ENCODE assay signal across 26 cellular contexts in the genomic region with DNA sequence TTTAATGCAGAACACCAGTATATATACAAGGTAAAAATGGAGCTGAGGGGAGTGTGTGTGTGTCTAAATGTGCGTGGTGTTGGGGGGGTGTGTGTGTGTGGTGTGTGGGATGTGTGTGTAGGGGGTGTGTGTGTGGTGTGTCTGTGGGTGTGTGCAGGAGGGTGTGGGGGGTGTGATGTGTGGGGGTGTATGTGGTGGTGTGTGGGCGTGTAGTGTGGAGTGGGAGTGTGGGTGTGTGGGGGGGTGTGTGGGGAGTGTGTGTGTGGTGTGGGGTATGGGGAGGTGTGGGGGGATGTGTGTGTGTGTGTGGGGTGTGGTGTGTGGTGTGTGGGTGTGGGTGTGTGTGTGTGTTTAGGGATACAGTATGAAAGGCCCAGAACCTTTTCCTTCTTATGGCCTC.
"Had no signal": no experiment of that assay in that cellular context is flagged by ENCODE, and none has a peak within 500 bp of the region (broad histone marks: within the 10 kb centered on the region; RNA-seq: fewer than 3 reads in every experiment).

No MANE protein-coding gene starts in this region.

- H3K4me3 Mint-ChIP-seq: activated B cell treated with CpG ODN at 0.5 μM for 24 hours; activated CD4-positive, alpha-beta memory T cell treated with anti-CD3 and anti-CD28 coated beads for 36 hours; activated CD4-positive, alpha-beta T cell treated with anti-CD3 and anti-CD28 coated beads for 36 hours; activated naive CD8-positive, alpha-beta T cell treated with anti-CD3 and anti-CD28 coated beads for 36 hours; activated T-cell treated with anti-CD3 and anti-CD28 coated beads, Interleukin-2, amount 50 U/mL, for 72 hours; natural killer cell treated with Interleukin-12 subunit alpha and Interleukin-12 subunit beta and Interleukin-15 and Interleukin-18, amount 100 ng/mL, for 72 hours; stimulated activated naive CD8-positive, alpha-beta T cell treated with anti-CD3 and anti-CD28 coated beads, Interleukin-15, Interleukin-2, amounts not matched to agents 100 ng/mL and 50 ng/mL, for 24 hours; type B pancreatic cell had no signal

- H3K9me3 ChIP-seq: ascending aorta, colonic mucosa, esophagus squamous epithelium, left lung, lower lobe of right lung, mucosa of descending colon, vagina had no signal

- H3K27me3 Mint-ChIP-seq: activated B cell treated with CpG ODN at 0.5 μM for 24 hours; activated CD4-positive, alpha-beta memory T cell treated with anti-CD3 and anti-CD28 coated beads for 36 hours; activated CD4-positive, alpha-beta T cell treated with anti-CD3 and anti-CD28 coated beads for 36 hours; activated naive CD8-positive, alpha-beta T cell treated with anti-CD3 and anti-CD28 coated beads for 36 hours; brain; natural killer cell treated with Interleukin-12 subunit alpha and Interleukin-12 subunit beta and Interleukin-15 and Interleukin-18, amount 100 ng/mL, for 72 hours; stimulated activated naive CD8-positive, alpha-beta T cell treated with anti-CD3 and anti-CD28 coated beads, Interleukin-15, Interleukin-2, amounts not matched to agents 100 ng/mL and 50 ng/mL, for 24 hours; type B pancreatic cell had no signal

- H3K36me3 ChIP-seq: ascending aorta, cardiac muscle cell, colonic mucosa, esophagus squamous epithelium, left lung, lower lobe of right lung, vagina had no signal

- H3K27me3 ChIP-seq: ascending aorta, cardiac muscle cell, colonic mucosa, esophagus squamous epithelium, left lung, vagina had no signal

- FAIRE-seq: endometrium, islet of Langerhans had no signal

- ATAC-seq: activated CD4-positive, alpha-beta T cell treated with anti-CD3 and anti-CD28 coated beads for 36 hours; activated T-cell treated with anti-CD3 and anti-CD28 coated beads, Interleukin-2, amount 50 U/mL, for 72 hours; left lung; mucosa of descending colon; natural killer cell treated with Interleukin-12 subunit alpha and Interleukin-12 subunit beta and Interleukin-15 and Interleukin-18, amount 100 ng/mL, for 72 hours had no signal

- H3K9me3 Mint-ChIP-seq: activated B cell treated with CpG ODN at 0.5 μM for 24 hours; activated CD4-positive, alpha-beta memory T cell treated with anti-CD3 and anti-CD28 coated beads for 36 hours; activated naive CD8-positive, alpha-beta T cell treated with anti-CD3 and anti-CD28 coated beads for 36 hours; activated T-cell treated with anti-CD3 and anti-CD28 coated beads, Interleukin-2, amount 50 U/mL, for 72 hours; brain; natural killer cell treated with Interleukin-12 subunit alpha and Interleukin-12 subunit beta and Interleukin-15 and Interleukin-18, amount 100 ng/mL, for 72 hours; stimulated activated naive CD8-positive, alpha-beta T cell treated with anti-CD3 and anti-CD28 coated beads, Interleukin-15, Interleukin-2, amounts not matched to agents 100 ng/mL and 50 ng/mL, for 24 hours; type B pancreatic cell had no signal

- DNase-seq: activated B cell treated with CpG ODN at 0.5 μM for 24 hours; activated CD4-positive, alpha-beta memory T cell treated with anti-CD3 and anti-CD28 coated beads for 36 hours; activated CD4-positive, alpha-beta T cell treated with anti-CD3 and anti-CD28 coated beads for 36 hours; activated naive CD4-positive, alpha-beta T cell treated with Interleukin-2 at 50 U/mL for 16 hours; activated naive CD8-positive, alpha-beta T cell treated with anti-CD3 and anti-CD28 coated beads for 36 hours; activated T-cell treated with anti-CD3 and anti-CD28 coated beads, Interleukin-2, amount 50 U/mL, for 72 hours; cerebellar nuclear complex; colonic mucosa; effector CD8-positive, alpha-beta T cell; esophagus squamous epithelium; foreskin melanocyte; left lung; lower lobe of right lung; mucosa of descending colon; right cardiac atrium; substantia nigra had no signal

- H3K4me1 ChIP-seq: ascending aorta, colonic mucosa had no signal

- H3K27ac ChIP-seq: ascending aorta, cardiac muscle cell, colonic mucosa, epithelial cell of prostate, esophagus squamous epithelium, left lung, lower lobe of right lung, vagina had no signal

- H3K36me3 Mint-ChIP-seq: activated CD4-positive, alpha-beta memory T cell treated with anti-CD3 and anti-CD28 coated beads for 36 hours; activated naive CD8-positive, alpha-beta T cell treated with anti-CD3 and anti-CD28 coated beads for 36 hours; brain; natural killer cell treated with Interleukin-12 subunit alpha and Interleukin-12 subunit beta and Interleukin-15 and Interleukin-18, amount 100 ng/mL, for 72 hours; type B pancreatic cell had no signal

- H3K27ac Mint-ChIP-seq: activated B cell treated with CpG ODN at 0.5 μM for 24 hours; activated CD4-positive, alpha-beta memory T cell treated with anti-CD3 and anti-CD28 coated beads for 36 hours; activated CD4-positive, alpha-beta T cell treated with anti-CD3 and anti-CD28 coated beads for 36 hours; activated naive CD8-positive, alpha-beta T cell treated with anti-CD3 and anti-CD28 coated beads for 36 hours; activated T-cell treated with anti-CD3 and anti-CD28 coated beads, Interleukin-2, amount 50 U/mL, for 72 hours; stimulated activated naive CD8-positive, alpha-beta T cell treated with anti-CD3 and anti-CD28 coated beads, Interleukin-15, Interleukin-2, amounts not matched to agents 100 ng/mL and 50 ng/mL, for 24 hours; type B pancreatic cell had no signal

- H3K4me3 ChIP-seq: ascending aorta, cardiac muscle cell, colonic mucosa, esophagus squamous epithelium, left lung, lower lobe of right lung, mucosa of descending colon, vagina had no signal
